In genomic region chr20:20000223-20000968, GRCh38 we compare ENCODE assay signal across 29 cellular contexts. TPM values are rescaled to one million over a fixed set of nuclear protein-coding genes. Genes with fewer than 3 reads are reported as not detected.
DNase-seq lines count a peak whose midpoint lies in the region; ATAC-seq and TF ChIP-seq lines count a peak whose summit lies in the region.
"Had no signal": no experiment of that assay in that cellular context is flagged by ENCODE, and none has a peak within 500 bp of the region (broad histone marks: within the 10 kb centered on the region; RNA-seq: fewer than 3 reads in every experiment).

No MANE protein-coding gene starts in this region.

- H3K27ac ChIP-seq in left ventricle myocardium inferior (replicated peaks) = peak overlapping the region; percentile 63
- H3K27ac ChIP-seq in angular gyrus (ENCODE audit: low read depth, low read length) = peak overlapping the region; percentile 34
- peak overlapping the region in 3 of 4 donors; percentile 16 to 34 (median 18) for H3K27ac ChIP-seq in upper lobe of left lung
- H3K27ac ChIP-seq: hepatocyte, ovary, vagina had no signal

- 71 to 81% methylated on average over 14 of the region's 14 CpGs for WGBS in upper lobe of left lung, 2 donors

- H3K9me3 ChIP-seq in left ventricle myocardium inferior (replicated peaks) (no peaks in the 10 kb centered on the region), mucosa of descending colon (no peaks in the 10 kb centered on the region), upper lobe of left lung (no peaks in the 10 kb centered on the region)
- H3K9me3 ChIP-seq: ovary, vagina had no signal

- H3K4me3 ChIP-seq in left ventricle myocardium inferior = no peak overlapping the region
- H3K4me3 ChIP-seq in mucosa of descending colon = no peak overlapping the region
- H3K4me3 ChIP-seq in upper lobe of left lung = no peak overlapping the region
- H3K4me3 ChIP-seq: hepatocyte, lung, ovary, vagina had no signal

- ATAC-seq in Right ventricle myocardium inferior = no peak
- ATAC-seq in mucosa of descending colon = peak; percentile 26
- peak in 1 of 2 donors; percentile 33 for ATAC-seq in upper lobe of left lung (ENCODE audit: low FRiP score in 2 of 2)
- ATAC-seq in GM18861 (IDR thresholded peaks at IDR 0.05; ENCODE audit: unreplicated experiment) = no peak
- ATAC-seq: naive thymus-derived CD4-positive, alpha-beta T cell; WTC11 had no signal

- TF ChIP-seq CTCF in left ventricle myocardium inferior (IDR thresholded peaks at IDR 0.05; ENCODE audit: borderline replicate concordance) = no peak
- no peak for TF ChIP-seq CTCF in mucosa of descending colon (IDR thresholded peaks at IDR 0.05)
- TF ChIP-seq CTCF in upper lobe of left lung (IDR thresholded peaks at IDR 0.05) = no peak

- TF ChIP-seq EP300 in upper lobe of left lung (IDR thresholded peaks at IDR 0.05) = no peak

- H3K36me3 ChIP-seq in left ventricle myocardium inferior (peaks cover 62% of the 10 kb centered on the region), mucosa of descending colon (ENCODE audit: low read depth) (peaks cover 4% of the 10 kb centered on the region), upper lobe of left lung (peaks cover 15 to 73% (median 34%) of the 10 kb centered on the region in 4 donors)
- H3K36me3 ChIP-seq: ovary had no signal

- no peak for TF ChIP-seq POLR2A in upper lobe of left lung (IDR thresholded peaks at IDR 0.05)

- DNase-seq in left ventricle myocardium inferior (no peak), Right ventricle myocardium inferior (ENCODE audit: missing footprints) (no peak), mucosa of descending colon (no peak), upper lobe of left lung (no peak), NCI-H226 (no peak), hypothalamus (lab: John Stamatoyannopoulos, UW) (no peak)
- DNase-seq: activated CD4-positive, alpha-beta memory T cell treated with anti-CD3 and anti-CD28 coated beads for 36 hours; activated naive CD4-positive, alpha-beta T cell treated with anti-CD3 and anti-CD28 coated beads for 36 hours; activated T-cell treated with anti-CD3 and anti-CD28 coated beads, Interleukin-2, amount 50 U/mL, for 1 hour; aorta; DMS 273 treated with DMSO at 0.1 percent for 48 hours; endodermal cell; H9; naive thymus-derived CD4-positive, alpha-beta T cell; NCI-H1092; NCI-H2081 treated with DMSO at 0.1 percent for 48 hours; NCI-H510A; ovary; Right ventricle myocardium superior; stimulated activated CD4-positive, alpha-beta T cell treated with anti-CD3 and anti-CD28 coated beads, Interleukin-1b, Interleukin-23, amount 100 ng/mL, for 48 hours; stimulated activated naive CD4-positive, alpha-beta T cell had no signal

- intact Hi-C loops in left ventricle myocardium inferior (cut with micrococcal nuclease) (no loop called here), Right ventricle myocardium inferior (cut with DNase I) (no loop called here), mucosa of descending colon (cut with DNase I, micrococcal nuclease) (no loop called here)

- H3K4me1 ChIP-seq in left ventricle myocardium inferior (peaks cover 89% of the 10 kb centered on the region), mucosa of descending colon (ENCODE audit: low read depth) (peaks cover 5% of the 10 kb centered on the region), upper lobe of left lung (peaks cover 36 to 69% (median 39%) of the 10 kb centered on the region in 4 donors)

- H3K27me3 ChIP-seq in left ventricle myocardium inferior (ENCODE audit: low read depth) = no peaks in the 10 kb centered on the region
- no peaks in the 10 kb centered on the region for H3K27me3 ChIP-seq in upper lobe of left lung
- H3K27me3 ChIP-seq: hepatocyte, ovary, vagina had no signal

RNA-seq across cellular contexts. Expression of gene NAA20, which starts 16.8 kb away (rescaled TPM):
- 67.5 TPM for total RNA-seq in left ventricle myocardium inferior
- total RNA-seq in Right ventricle myocardium inferior = 58.4 TPM
- total RNA-seq in mucosa of descending colon = 10 to 100 TPM; 38.7 to 46.6 (median 42.3) TPM
- total RNA-seq in upper lobe of left lung = 10 to 100 TPM; 17.8 to 56.5 (median 49.4) TPM

RNA-seq across cellular contexts. Expression of gene CRNKL1, which starts 51.9 kb away (rescaled TPM):
- total RNA-seq in left ventricle myocardium inferior (18.0 TPM), Right ventricle myocardium inferior (16.5 TPM), mucosa of descending colon (10 to 100 TPM; 18.2 to 25.1 (median 21.7) TPM), upper lobe of left lung (10 to 100 TPM; 13.5 to 44.0 (median 18.4) TPM)

RNA-seq across cellular contexts. Expression of gene CFAP61, which starts 51.9 kb away (rescaled TPM):
- 54.8 TPM for total RNA-seq in left ventricle myocardium inferior
- 27.4 TPM for total RNA-seq in Right ventricle myocardium inferior
- total RNA-seq in mucosa of descending colon = under 1 TPM in 2 of 3 donors, not detected in 1; 0.35 to 0.79 TPM
- total RNA-seq in upper lobe of left lung = 10 to 100 TPM in 2 of 6 donors, 1 to 10 TPM in 3, under 1 TPM in 1; 0.37 to 14.3 (median 6.1) TPM
- total RNA-seq: activated CD4-positive, alpha-beta memory T cell treated with anti-CD3 and anti-CD28 coated beads for 36 hours; activated naive CD4-positive, alpha-beta T cell treated with anti-CD3 and anti-CD28 coated beads for 36 hours; chondrocyte; naive thymus-derived CD4-positive, alpha-beta T cell; T-helper 1 cell treated with Interleukin-12 subunit alpha and Interleukin-12 subunit beta and Interleukin-4 antibody, amounts not matched to agents 30 ng/mL and 1 ng/mL, for 36 hours had no signal
